24 cellular contexts compared by ENCODE assay signal in the genomic region with DNA sequence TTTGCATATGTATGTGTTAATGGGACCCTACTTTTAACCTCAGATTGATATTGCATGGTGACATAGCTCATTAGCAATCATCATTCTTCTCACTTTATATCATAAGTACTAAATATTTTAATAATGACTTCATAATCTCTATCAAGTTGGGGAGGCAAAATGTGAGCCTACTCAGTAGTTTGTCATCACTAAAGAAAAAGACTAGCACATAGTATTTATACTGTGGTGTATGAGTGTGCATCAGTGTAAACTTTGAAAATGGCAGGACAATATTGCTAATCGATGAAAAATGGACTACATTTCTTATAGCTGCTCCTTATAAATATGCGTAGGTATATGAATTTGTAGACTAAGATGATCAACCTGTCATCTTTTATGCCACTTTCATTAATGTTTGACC.
"Had no signal": no experiment of that assay in that cellular context is flagged by ENCODE, and none has a peak within 500 bp of the region (broad histone marks: within the 10 kb centered on the region; RNA-seq: fewer than 3 reads in every experiment).

No MANE protein-coding gene starts in this region.

- H3K4me3 ChIP-seq: colonic mucosa, coronary artery, dorsolateral prefrontal cortex, esophagus muscularis mucosa, esophagus squamous epithelium, gastrocnemius medialis, gastroesophageal sphincter, heart left ventricle, heart right ventricle, hepatocyte had no signal

- DNase-seq: colonic mucosa; cortex of kidney; dermis blood vessel endothelial cell; dorsolateral prefrontal cortex; effector CD4-positive, alpha-beta T cell; effector CD8-positive, alpha-beta T cell; effector memory CD4-positive, alpha-beta T cell; effector memory CD8-positive, alpha-beta T cell; endodermal cell; erythroblast; esophagus squamous epithelium; foreskin fibroblast; foreskin keratinocyte; foreskin melanocyte; gastrocnemius medialis; glutamatergic neuron; head of caudate nucleus; heart left ventricle; heart right ventricle had no signal

- H3K4me1 ChIP-seq: colonic mucosa, esophagus muscularis mucosa, esophagus squamous epithelium, foreskin keratinocyte, gastrocnemius medialis, gastroesophageal sphincter, heart left ventricle, heart right ventricle had no signal

- H3K79me2 ChIP-seq: hepatocyte had no signal

- H2AFZ ChIP-seq: hepatocyte had no signal

- ATAC-seq: effector memory CD8-positive, alpha-beta T cell; foreskin keratinocyte; gastrocnemius medialis; gastroesophageal sphincter; heart left ventricle; heart right ventricle had no signal

- H3K27ac ChIP-seq: colonic mucosa, coronary artery, dorsolateral prefrontal cortex, epithelial cell of prostate, esophagus muscularis mucosa, esophagus squamous epithelium, foreskin keratinocyte, gastrocnemius medialis, gastroesophageal sphincter, heart left ventricle, heart right ventricle, hepatocyte had no signal

- H3K36me3 ChIP-seq: colonic mucosa, esophagus muscularis mucosa, esophagus squamous epithelium, gastrocnemius medialis, gastroesophageal sphincter, heart left ventricle, heart right ventricle had no signal

- H3K27me3 ChIP-seq: colonic mucosa, dorsolateral prefrontal cortex, esophagus muscularis mucosa, esophagus squamous epithelium, foreskin keratinocyte, gastrocnemius medialis, gastroesophageal sphincter, heart left ventricle, heart right ventricle, hepatocyte had no signal

- H3K9me3 ChIP-seq: colonic mucosa, gastrocnemius medialis had no signal

- H3K4me2 ChIP-seq: hepatocyte had no signal
